ENCODE assay signal across 12 cellular contexts in genomic region chr14:102565331-102565887, GRCh38. TPM values are rescaled to one million over a fixed set of nuclear protein-coding genes. Genes with fewer than 3 reads are reported as not detected.
DNase-seq lines count a peak whose midpoint lies in the region; ATAC-seq and TF ChIP-seq lines count a peak whose summit lies in the region.
"Had no signal": no experiment of that assay in that cellular context is flagged by ENCODE, and none has a peak within 500 bp of the region (broad histone marks: within the 10 kb centered on the region; RNA-seq: fewer than 3 reads in every experiment).

No MANE protein-coding gene starts in this region.

- no peak for TF ChIP-seq CTCF in mucosa of descending colon (IDR thresholded peaks at IDR 0.05)

- intact Hi-C loops in mucosa of descending colon (cut with DNase I, micrococcal nuclease): no loop called here
- intact Hi-C loops in left colon (cut with DNase I, micrococcal nuclease): no loop called here

- H3K9me3 ChIP-seq in mucosa of descending colon: no peaks in the 10 kb centered on the region

- peak; percentile 95 for DNase-seq in NOMO-1 treated with DMSO at 0.1 percent for 48 hours (lab: John Stamatoyannopoulos, UW; ENCODE audit: unreplicated experiment)
- DNase-seq in mucosa of descending colon: peak in 1 of 3 donors; percentile 20
- no peak for DNase-seq in activated CD4-positive, CD25-positive, alpha-beta regulatory T cell (lab: John Stamatoyannopoulos, UW)
- DNase-seq in left colon: no peak
- no peak for DNase-seq in stimulated activated CD8-positive, alpha-beta memory T cell treated with anti-CD3 and anti-CD28 coated beads, Interleukin-4, amount 100 ng/mL, for 48 hours
- DNase-seq: mesendoderm, NCI-H187 treated with DMSO at 0.1 percent for 48 hours, OCI-M1, retina had no signal

- peak; percentile 60 for ATAC-seq in GM18498 (IDR thresholded peaks at IDR 0.05; ENCODE audit: unreplicated experiment)
- ATAC-seq in HG02610 (IDR thresholded peaks at IDR 0.05; ENCODE audit: unreplicated experiment): peak; percentile 80
- peak; percentile 29 for ATAC-seq in mucosa of descending colon
- no peak for ATAC-seq in HG02571 (IDR thresholded peaks at IDR 0.05; ENCODE audit: unreplicated experiment)
- ATAC-seq in left colon: no peak

- peaks cover 5% of the 10 kb centered on the region for H3K4me1 ChIP-seq in mucosa of descending colon (ENCODE audit: low read depth)

- H3K4me3 ChIP-seq in mucosa of descending colon: no peak overlapping the region

- no peaks in the 10 kb centered on the region for H3K36me3 ChIP-seq in mucosa of descending colon (ENCODE audit: low read depth)

RNA-seq across cellular contexts. Expression of gene RCOR1, which starts 27.0 kb away (rescaled TPM):
- total RNA-seq in mucosa of descending colon: 10 to 100 TPM; 29.4 to 31.3 (median 29.5) TPM
- total RNA-seq in left colon: 10 to 100 TPM; 35.7 to 36.2 TPM

RNA-seq across cellular contexts. Expression of gene ANKRD9, which starts 55.8 kb away (rescaled TPM):
- total RNA-seq in mucosa of descending colon (100 to 1,000 TPM in 1 of 3 donors, 10 to 100 TPM in 2; 75.6 to 100 (median 84.7) TPM), left colon (100 to 1,000 TPM; 105 to 117 TPM)

Comparison
In these comparisons a context has a peak if more than half of its experiments do, and no peak if none do; other contexts are left out.
1. ATAC-seq: peak in GM18498 (single experiment), HG02610 (single experiment) and mucosa of descending colon (single experiment); none in HG02571 (single experiment) and left colon (single experiment).